ENCODE assay signal across 8 cellular contexts in the genomic region with DNA sequence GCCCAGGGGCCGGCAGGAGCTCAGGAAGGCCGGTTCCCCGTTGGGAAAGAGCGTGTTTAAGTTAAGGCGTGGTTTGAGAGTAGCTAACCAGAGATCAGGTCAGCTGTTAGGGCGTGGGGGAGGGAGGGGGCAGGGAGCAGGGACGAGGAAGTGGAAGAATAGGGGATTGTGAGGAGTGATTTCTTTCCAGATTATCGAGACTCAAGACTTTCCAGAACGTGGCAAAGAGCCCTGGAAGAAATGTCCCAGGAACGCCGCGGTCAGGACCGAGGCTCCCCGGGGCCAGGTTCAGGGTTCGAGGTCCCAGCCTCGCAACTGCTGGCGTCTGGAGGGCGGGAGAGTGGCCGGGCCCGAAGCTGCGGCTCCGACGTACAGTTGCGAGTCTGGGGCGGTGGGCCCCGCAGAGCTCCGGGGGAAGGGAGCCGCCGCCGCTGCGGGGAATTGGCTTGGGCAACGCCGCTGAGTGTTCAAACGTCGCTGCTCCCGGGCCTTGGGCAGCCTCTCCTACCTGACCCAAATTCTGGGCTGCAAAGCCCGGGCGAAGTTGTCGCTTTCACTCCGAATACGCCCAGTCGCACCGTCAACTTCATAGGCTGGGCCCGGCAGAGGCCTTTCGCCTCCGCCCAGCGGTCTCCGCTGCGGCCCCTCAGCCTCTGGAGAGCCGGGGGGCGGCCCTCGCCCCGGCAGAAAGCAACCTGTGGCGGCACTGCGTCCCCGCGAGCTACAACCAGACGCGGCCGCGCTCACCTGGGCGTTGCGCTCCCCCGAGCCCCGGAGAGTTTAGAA. TPM values are rescaled to one million over a fixed set of nuclear protein-coding genes. Genes with fewer than 3 reads are reported as not detected.
A peak's percentile ranks its signal among the peaks of the same experiment; 100 is the strongest.
DNase-seq lines count a peak whose midpoint lies in the region; ATAC-seq and TF ChIP-seq lines count a peak whose summit lies in the region.

No MANE protein-coding gene starts in this region.

- peaks cover 9 to 55% of the 10 kb centered on the region in 2 donors for H3K27me3 ChIP-seq in body of pancreas

- TF ChIP-seq CTCF in CD14-positive monocyte (IDR thresholded peaks at IDR 0.05) (no peak), body of pancreas (IDR thresholded peaks at IDR 0.05) (no peak)

- peak; percentile 51 for DNase-seq in CD14-positive monocyte (ENCODE audit: low spot score)
- peak; percentile 16 to 45 (median 32) for DNase-seq in body of pancreas
- peak in 1 of 2 donors; percentile 54 for DNase-seq in memory B cell (ENCODE audit: low spot score in 2 of 2)
- DNase-seq in mesenteric fat pad (ENCODE audit: low spot score), result no peak
- DNase-seq in GOT3 (lab: John Stamatoyannopoulos, UW), result no peak

- H3K27me3 Mint-ChIP-seq in CD14-positive monocyte (ENCODE audit: low read depth in 3 of 3), result peaks cover 71 to 86% (median 71%) of the 10 kb centered on the region in 3 donors
- peaks cover 20% of the 10 kb centered on the region for H3K27me3 Mint-ChIP-seq in memory B cell

- TF ChIP-seq POLR2A in body of pancreas (IDR thresholded peaks at IDR 0.05), result no peak

- H3K27ac Mint-ChIP-seq in CD14-positive monocyte, result no peak overlapping the region
- H3K27ac Mint-ChIP-seq in memory B cell, result peak overlapping the region; percentile 22

- peaks cover 36% of the 10 kb centered on the region for H3K4me1 ChIP-seq in body of pancreas

- H3K4me3 ChIP-seq in body of pancreas, result peak overlapping the region; percentile 16 to 32

- H3K4me1 Mint-ChIP-seq in CD14-positive monocyte, result peaks cover 36% of the 10 kb centered on the region
- peaks cover 16% of the 10 kb centered on the region for H3K4me1 Mint-ChIP-seq in memory B cell

- H3K36me3 Mint-ChIP-seq in CD14-positive monocyte, result peaks cover 31 to 50% of the 10 kb centered on the region in 2 donors
- peaks cover 4% of the 10 kb centered on the region for H3K36me3 Mint-ChIP-seq in memory B cell

- no peaks in the 10 kb centered on the region for H3K36me3 ChIP-seq in body of pancreas (replicated peaks in 1 of 2; ENCODE audit: insufficient read depth in 1 of 2, low read depth in 2 of 2)

- H3K4me3 Mint-ChIP-seq in CD14-positive monocyte (peak overlapping the region; percentile 84 to 90), memory B cell (peak overlapping the region; percentile 78)

- H3K9me3 Mint-ChIP-seq in CD14-positive monocyte (peaks cover 0 to 37% (median 23%) of the 10 kb centered on the region in 7 donors), memory B cell (no peaks in the 10 kb centered on the region)

- ATAC-seq in HG02759 (IDR thresholded peaks at IDR 0.05; ENCODE audit: unreplicated experiment) (peak; percentile 50), body of pancreas (peak; percentile 58), memory B cell (ENCODE audit: low read depth) (peak; percentile 46), GM18520 (IDR thresholded peaks at IDR 0.05; ENCODE audit: unreplicated experiment) (no peak), GM21367 (IDR thresholded peaks at IDR 0.05; ENCODE audit: unreplicated experiment) (no peak)

- H3K9me3 ChIP-seq in body of pancreas, result no peaks in the 10 kb centered on the region

- 3 to 9% methylated on average over 25 to 65 of the region's 65 CpGs for WGBS in body of pancreas, 2 donors

- intact Hi-C loops in CD14-positive monocyte (cut with micrococcal nuclease), result no loop called here
- intact Hi-C loops in body of pancreas (cut with DNase I), result no loop called here

- H3K27ac ChIP-seq in body of pancreas, result no peak overlapping the region

RNA-seq across cellular contexts. Expression of a gene that starts 9.5 kb away (rescaled TPM):
- polyA plus RNA-seq in CD14-positive monocyte, result under 1 TPM; 0.40 to 0.52 TPM
- total RNA-seq in body of pancreas, result not detected
- 0.67 TPM for total RNA-seq in mesenteric fat pad

RNA-seq across cellular contexts. Expression of a gene that starts 34.8 kb away (rescaled TPM):
- polyA plus RNA-seq in CD14-positive monocyte, result 100 to 1,000 TPM; 166 to 178 TPM
- total RNA-seq in body of pancreas, result 10 to 100 TPM; 38.6 to 62.8 TPM
- 192 TPM for total RNA-seq in mesenteric fat pad

Comparison
In these comparisons a context has a peak if more than half of its experiments do, and no peak if none do; other contexts are left out.
1. DNase-seq: peak in CD14-positive monocyte (single experiment) and body of pancreas (4 of 4); none in mesenteric fat pad (single experiment) and GOT3 (single experiment).
2. ATAC-seq: peak in HG02759 (single experiment), body of pancreas (single experiment) and memory B cell (single experiment); none in GM18520 (single experiment) and GM21367 (single experiment).